14 cellular contexts compared by ENCODE assay signal in the genomic region with DNA sequence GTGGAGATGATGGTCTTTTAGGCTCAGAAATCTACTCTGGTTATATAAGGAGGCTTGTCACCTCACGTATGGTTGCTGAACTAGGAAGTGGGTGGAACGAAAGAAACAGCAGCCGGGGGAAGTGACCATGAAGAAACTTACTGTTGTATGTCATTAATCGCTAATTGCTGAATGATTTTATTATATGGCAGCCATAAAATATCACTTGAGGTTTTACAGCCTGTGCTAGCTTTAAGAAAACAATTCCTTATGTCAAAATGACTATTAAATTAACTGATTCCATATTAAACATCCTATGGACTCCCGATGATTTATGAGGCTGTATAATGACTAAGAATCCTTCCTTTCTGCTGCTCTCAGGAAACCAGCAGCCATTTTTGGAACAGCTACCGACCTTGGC.
DNase-seq lines count a peak whose midpoint lies in the region; ATAC-seq lines count a peak whose summit lies in the region.
"Had no signal": no experiment of that assay in that cellular context is flagged by ENCODE, and none has a peak within 500 bp of the region (broad histone marks: within the 10 kb centered on the region; RNA-seq: fewer than 3 reads in every experiment).

No MANE protein-coding gene starts in this region.

- DNase-seq in A172 (ENCODE audit: low spot score): peak; percentile 6
- DNase-seq in NCI-H69 (lab: John Stamatoyannopoulos, UW): peak; percentile 44
- peak; percentile 69 for DNase-seq in left kidney (ENCODE audit: low read depth, low spot score)
- DNase-seq in glomerular visceral epithelial cell (ENCODE audit: extremely low spot score): no peak
- no peak for DNase-seq in NCI-H1930 (lab: John Stamatoyannopoulos, UW)
- DNase-seq: Calu3; CD4-positive, alpha-beta memory T cell; COR-L47; DMS53; DMS79 treated with DMSO at 0.1 percent for 48 hours; GF-D8; GOT3 had no signal

- ATAC-seq in HG02970 (IDR thresholded peaks at IDR 0.05; ENCODE audit: low FRiP score, unreplicated experiment): no peak
- ATAC-seq: A549 had no signal

Comparison
In these comparisons a context has a peak if more than half of its experiments do, and no peak if none do; other contexts are left out.
1. DNase-seq: peak in A172 (single experiment), NCI-H69 (single experiment) and left kidney (single experiment); none in glomerular visceral epithelial cell (single experiment) and NCI-H1930 (0 of 2).